33 cellular contexts compared by ENCODE assay signal in genomic region chr14:93246534-93246933, GRCh38.
"Had no signal": no experiment of that assay in that cellular context is flagged by ENCODE, and none has a peak within 500 bp of the region (broad histone marks: within the 10 kb centered on the region; RNA-seq: fewer than 3 reads in every experiment).

No MANE protein-coding gene starts in this region.

- H3K4me3 ChIP-seq: adrenal gland, body of pancreas, esophagus muscularis mucosa, gastrocnemius medialis, heart left ventricle had no signal

- H3K9me3 Mint-ChIP-seq: activated B cell treated with CpG ODN at 0.5 μM for 24 hours; activated naive CD8-positive, alpha-beta T cell treated with anti-CD3 and anti-CD28 coated beads for 36 hours; activated naive CD8-positive, alpha-beta T cell treated with anti-CD3 and anti-CD28 coated beads, Interleukin-2, amount 50 U/mL, for 24 hours; activated T-cell treated with anti-CD3 and anti-CD28 coated beads, Interleukin-2, amount 50 U/mL, for 24 hours; activated T-cell treated with anti-CD3 and anti-CD28 coated beads, Interleukin-2, amount 50 U/mL, for 72 hours; effector memory CD8-positive, alpha-beta T cell had no signal

- FAIRE-seq: colon, TTC549 had no signal

- H3K9me3 ChIP-seq: adrenal gland, body of pancreas, esophagus muscularis mucosa, gastrocnemius medialis, heart left ventricle had no signal

- DNase-seq: activated B cell treated with CpG ODN at 0.5 μM for 24 hours; activated CD4-positive, alpha-beta T cell treated with anti-CD3 and anti-CD28 coated beads for 48 hours; activated CD4-positive, alpha-beta T cell treated with anti-CD3 and anti-CD28 coated beads, Interleukin-2, amount 50 U/mL, for 1 hour; activated CD4-positive, alpha-beta T cell treated with anti-CD3 and anti-CD28 coated beads, Interleukin-2, amount 50 U/mL, for 48 hours; activated CD8-positive, alpha-beta memory T cell treated with anti-CD3 and anti-CD28 coated beads, Interleukin-2, amount 50 U/mL, for 48 hours; activated gamma-delta T cell; activated naive CD4-positive, alpha-beta T cell treated with anti-CD3 and anti-CD28 coated beads, Interleukin-2, amount 50 U/mL, for 16 hours; activated naive CD4-positive, alpha-beta T cell treated with Interleukin-2 at 50 U/mL for 16 hours; activated naive CD8-positive, alpha-beta T cell treated with anti-CD3 and anti-CD28 coated beads for 36 hours; activated naive CD8-positive, alpha-beta T cell treated with anti-CD3 and anti-CD28 coated beads, Interleukin-2, amount 50 U/mL, for 24 hours; activated T-cell treated with anti-CD3 and anti-CD28 coated beads for 4 hours; activated T-cell treated with anti-CD3 and anti-CD28 coated beads, Interleukin-2, amount 50 U/mL, for 24 hours; activated T-cell treated with anti-CD3 and anti-CD28 coated beads, Interleukin-2, amount 50 U/mL, for 72 hours; adrenal gland; amygdala; aorta; body of pancreas; caudate nucleus; cortex of kidney; dermis blood vessel endothelial cell; effector CD4-positive, alpha-beta T cell; effector memory CD8-positive, alpha-beta T cell; erythroblast; foreskin keratinocyte; gastrocnemius medialis; glutamatergic neuron; heart left ventricle; T-helper 2 cell had no signal

- H3K27ac Mint-ChIP-seq: activated B cell treated with CpG ODN at 0.5 μM for 24 hours; activated naive CD8-positive, alpha-beta T cell treated with anti-CD3 and anti-CD28 coated beads for 36 hours; activated naive CD8-positive, alpha-beta T cell treated with anti-CD3 and anti-CD28 coated beads, Interleukin-2, amount 50 U/mL, for 24 hours; activated T-cell treated with anti-CD3 and anti-CD28 coated beads, Interleukin-2, amount 50 U/mL, for 24 hours; activated T-cell treated with anti-CD3 and anti-CD28 coated beads, Interleukin-2, amount 50 U/mL, for 72 hours had no signal

- H3K4me1 ChIP-seq: adrenal gland, body of pancreas, esophagus muscularis mucosa, foreskin keratinocyte, gastrocnemius medialis, heart left ventricle had no signal

- H3K27ac ChIP-seq: adrenal gland, body of pancreas, esophagus muscularis mucosa, foreskin keratinocyte, heart left ventricle, VCaP had no signal

- H3K27me3 ChIP-seq: adrenal gland, body of pancreas, esophagus muscularis mucosa, foreskin keratinocyte, gastrocnemius medialis, heart left ventricle had no signal

- H3K27me3 Mint-ChIP-seq: activated B cell treated with CpG ODN at 0.5 μM for 24 hours; activated naive CD8-positive, alpha-beta T cell treated with anti-CD3 and anti-CD28 coated beads for 36 hours; activated naive CD8-positive, alpha-beta T cell treated with anti-CD3 and anti-CD28 coated beads, Interleukin-2, amount 50 U/mL, for 24 hours; activated T-cell treated with anti-CD3 and anti-CD28 coated beads, Interleukin-2, amount 50 U/mL, for 24 hours; effector memory CD8-positive, alpha-beta T cell had no signal

- H3K4me1 Mint-ChIP-seq: activated naive CD8-positive, alpha-beta T cell treated with anti-CD3 and anti-CD28 coated beads, Interleukin-2, amount 50 U/mL, for 24 hours had no signal

- H3K4me3 Mint-ChIP-seq: activated B cell treated with CpG ODN at 0.5 μM for 24 hours; activated naive CD8-positive, alpha-beta T cell treated with anti-CD3 and anti-CD28 coated beads for 36 hours; activated naive CD8-positive, alpha-beta T cell treated with anti-CD3 and anti-CD28 coated beads, Interleukin-2, amount 50 U/mL, for 24 hours; activated T-cell treated with anti-CD3 and anti-CD28 coated beads, Interleukin-2, amount 50 U/mL, for 24 hours; activated T-cell treated with anti-CD3 and anti-CD28 coated beads, Interleukin-2, amount 50 U/mL, for 72 hours; effector memory CD8-positive, alpha-beta T cell had no signal

- ATAC-seq: activated CD4-positive, CD25-positive, alpha-beta regulatory T cell treated with anti-CD3 and anti-CD28 coated beads, Interleukin-2, amount 50 U/mL, for 24 hours; activated naive CD8-positive, alpha-beta T cell treated with anti-CD3 and anti-CD28 coated beads, Interleukin-2, amount 50 U/mL, for 24 hours; activated T-cell treated with anti-CD3 and anti-CD28 coated beads, Interleukin-2, amount 50 U/mL, for 72 hours; body of pancreas; effector memory CD8-positive, alpha-beta T cell; foreskin keratinocyte; gastrocnemius medialis; heart left ventricle had no signal
